Comparison of ENCODE assay signal across 28 cellular contexts in the genomic region with DNA sequence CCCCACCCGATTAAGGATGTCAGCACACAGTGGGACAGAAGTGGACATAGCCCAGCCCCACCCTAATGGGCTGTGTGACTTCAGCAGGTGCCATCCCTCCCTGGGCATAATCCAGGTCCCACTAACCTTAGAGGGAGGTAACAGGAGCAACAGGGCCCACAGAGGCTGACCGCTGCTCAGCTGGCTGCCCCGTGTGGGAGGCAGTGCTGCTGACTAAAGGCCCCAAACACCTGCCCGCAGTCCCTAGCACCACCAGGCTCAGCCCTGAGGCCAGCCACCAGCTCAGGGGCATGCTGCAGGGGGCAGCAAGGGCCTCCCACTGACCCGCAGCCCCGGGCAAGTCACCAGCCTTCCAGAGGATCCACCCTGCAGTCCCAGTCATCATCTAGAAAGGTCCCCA. TPM values are rescaled to one million over a fixed set of nuclear protein-coding genes. Genes with fewer than 3 reads are reported as not detected.
DNase-seq lines count a peak whose midpoint lies in the region; ATAC-seq, FAIRE-seq and TF ChIP-seq lines count a peak whose summit lies in the region.
"Had no signal": no experiment of that assay in that cellular context is flagged by ENCODE, and none has a peak within 500 bp of the region (broad histone marks: within the 10 kb centered on the region; RNA-seq: fewer than 3 reads in every experiment).

No MANE protein-coding gene starts in this region.

- no peaks in the 10 kb centered on the region for H3K4me1 ChIP-seq in right cardiac atrium (ENCODE audit: control insufficient read depth, insufficient read depth, low read length)
- peaks cover 40% of the 10 kb centered on the region for H3K4me1 ChIP-seq in left ventricle myocardium inferior
- H3K4me1 ChIP-seq in kidney (ENCODE audit: control insufficient read depth in 1 of 2, insufficient read depth in 1 of 2, low read depth in 1 of 2, low read length in 2 of 2) = peaks cover 39 to 47% of the 10 kb centered on the region in 2 donors
- peaks cover 20% of the 10 kb centered on the region for H3K4me1 ChIP-seq in osteoblast (ENCODE audit: insufficient read depth, low read length)

- no peak for TF ChIP-seq CTCF in left ventricle myocardium inferior (IDR thresholded peaks at IDR 0.05; ENCODE audit: borderline replicate concordance)
- TF ChIP-seq CTCF in kidney (IDR thresholded peaks at IDR 0.05; ENCODE audit: borderline replicate concordance, extremely low read depth, insufficient read depth) = no peak
- TF ChIP-seq CTCF in osteoblast (IDR thresholded peaks at IDR 0.05; ENCODE audit: extremely low read depth, low read depth, low read length) = no peak

- intact Hi-C loops in right cardiac atrium (cut with DNase I) = no loop called here
- intact Hi-C loops in left ventricle myocardium inferior (cut with micrococcal nuclease) = no loop called here
- intact Hi-C loops in kidney (cut with DNase I) = no loop called here

- no peak overlapping the region for H3K9ac ChIP-seq in kidney (ENCODE audit: low read length in 2 of 2)

- H3K4me3 ChIP-seq in right cardiac atrium (ENCODE audit: low read length) (no peak overlapping the region), left ventricle myocardium inferior (no peak overlapping the region), kidney (ENCODE audit: low read length in 2 of 2) (no peak overlapping the region), osteoblast (ENCODE audit: insufficient read depth, low read length) (no peak overlapping the region)
- H3K4me3 ChIP-seq: skin epidermis had no signal

- H3K27ac ChIP-seq in right cardiac atrium (ENCODE audit: low read length) = no peak overlapping the region
- H3K27ac ChIP-seq in left ventricle myocardium inferior (replicated peaks) = no peak overlapping the region
- H3K27ac ChIP-seq in kidney (ENCODE audit: low read depth in 2 of 2, low read length in 2 of 2) = peak overlapping the region in 1 of 2 donors; percentile 14
- H3K27ac ChIP-seq in osteoblast (ENCODE audit: low read depth, low read length) = no peak overlapping the region

- H2AFZ ChIP-seq in osteoblast (ENCODE audit: low read length) = no peak overlapping the region

- peaks cover 69% of the 10 kb centered on the region for H3K79me2 ChIP-seq in osteoblast (ENCODE audit: insufficient read depth, low read length)

- H3K36me3 ChIP-seq in left ventricle myocardium inferior (no peaks in the 10 kb centered on the region), kidney (ENCODE audit: control insufficient read depth in 1 of 2, insufficient read depth in 2 of 2, low read length in 2 of 2) (no peaks in the 10 kb centered on the region), osteoblast (ENCODE audit: insufficient read depth, low read length) (no peaks in the 10 kb centered on the region)
- H3K36me3 ChIP-seq: BE2C had no signal

- H4K20me1 ChIP-seq in osteoblast (ENCODE audit: insufficient read depth, low read length) = peaks cover 41% of the 10 kb centered on the region

- no peak overlapping the region for H3K4me2 ChIP-seq in osteoblast (ENCODE audit: insufficient read depth, low read length)

- WGBS in right cardiac atrium = 93% methylated on average over 6 of the region's 6 CpGs

- H3K27me3 ChIP-seq in right cardiac atrium (ENCODE audit: control insufficient read depth, insufficient read depth) = no peaks in the 10 kb centered on the region
- peaks cover 35% of the 10 kb centered on the region for H3K27me3 ChIP-seq in left ventricle myocardium inferior (ENCODE audit: low read depth)
- no peaks in the 10 kb centered on the region for H3K27me3 ChIP-seq in osteoblast (ENCODE audit: insufficient read depth, low read length)
- H3K27me3 ChIP-seq: BE2C had no signal

- no peaks in the 10 kb centered on the region for H3K9me3 ChIP-seq in right cardiac atrium (ENCODE audit: control insufficient read depth, low read length)
- H3K9me3 ChIP-seq in left ventricle myocardium inferior (replicated peaks) = no peaks in the 10 kb centered on the region
- H3K9me3 ChIP-seq in kidney (ENCODE audit: control insufficient read depth in 1 of 2, low read length in 2 of 2) = no peaks in the 10 kb centered on the region
- H3K9me3 ChIP-seq in osteoblast (ENCODE audit: low read depth, low read length) = no peaks in the 10 kb centered on the region
- H3K9me3 ChIP-seq: BE2C had no signal

- DNase-seq in right cardiac atrium (peak in 2 of 3 donors; percentile 5 to 29), left ventricle myocardium inferior (no peak), kidney (peak; percentile 67), osteoblast (ENCODE audit: insufficient read length, low spot score, missing footprints) (peak; percentile 73), urothelium cell line (ENCODE audit: low spot score) (no peak), germinal center (ENCODE audit: low spot score) (no peak), RKO (ENCODE audit: low spot score) (no peak), DMS 273 treated with DMSO at 0.1 percent for 48 hours (lab: John Stamatoyannopoulos, UW) (no peak)
- DNase-seq: activated CD4-positive, alpha-beta memory T cell treated with anti-CD3 and anti-CD28 coated beads for 36 hours; activated CD8-positive, alpha-beta memory T cell treated with anti-CD3 and anti-CD28 coated beads, Interleukin-2, amount 50 U/mL, for 48 hours; anterior cingulate cortex; BE2C; COR-L47; DMS79 treated with DMSO at 0.1 percent for 48 hours; GF-D8; KG1; MM.1S; NCI-H1417 treated with DMSO at 0.1 percent for 48 hours; NCI-H2081; NCI-H226; NCI-H748 treated with DMSO at 0.1 percent for 48 hours; stimulated activated CD4-positive, alpha-beta T cell treated with anti-CD3 and anti-CD28 coated beads, Interleukin-1b, Interleukin-23, amount 100 ng/mL, for 48 hours; T-helper 1 cell had no signal

- FAIRE-seq in kidney (lab: Jason Lieb, UNC) (no peak), urothelium cell line (lab: Jason Lieb, UNC) (peak; percentile 81)
- FAIRE-seq: endometrium, GM19239, islet of Langerhans had no signal

- ATAC-seq in right cardiac atrium = no peak
- ATAC-seq: activated naive CD4-positive, alpha-beta T cell treated with anti-CD3 and anti-CD28 coated beads, Interleukin-2, amount 50 U/mL, for 72 hours had no signal

RNA-seq across cellular contexts. Expression of a gene that starts 14.6 kb away (rescaled TPM):
- total RNA-seq in right cardiac atrium (10 to 100 TPM in 3 of 4 donors, 1 to 10 TPM in 1; 6.6 to 12.0 (median 10.4) TPM), left ventricle myocardium inferior (15.8 TPM), kidney (121 TPM), osteoblast (83.7 and 85.4 TPM in 2 replicates)
- polyA plus RNA-seq in right cardiac atrium (5.9 TPM), kidney (ENCODE audit: insufficient read depth, low read depth, low replicate concordance) (167 TPM)

Comparison
In these comparisons a context has a peak if more than half of its experiments do, and no peak if none do; other contexts are left out.
1. DNase-seq: peak in right cardiac atrium (2 of 3), kidney (single experiment) and osteoblast (single experiment); none in left ventricle myocardium inferior (single experiment), urothelium cell line (single experiment), germinal center (single experiment), RKO (single experiment) and DMS 273 treated with DMSO at 0.1 percent for 48 hours (single experiment).